Comparison of ENCODE assay signal across 8 cellular contexts in genomic region chr12:27975222-27976136, GRCh38. TPM values are rescaled to one million over a fixed set of nuclear protein-coding genes. Genes with fewer than 3 reads are reported as not detected.
DNase-seq lines count a peak whose midpoint lies in the region; ATAC-seq and TF ChIP-seq lines count a peak whose summit lies in the region.

No MANE protein-coding gene starts in this region.

- DNase-seq in AG08396 (ENCODE audit: low spot score) = peak; percentile 70
- DNase-seq in HuH-7.5 (ENCODE audit: low spot score) = peak; percentile 52
- DNase-seq in coronary artery (ENCODE audit: low spot score) = no peak
- peak; percentile 57 for DNase-seq in myocyte (ENCODE audit: low read depth)
- no peak for DNase-seq in UCSD-AML1 (lab: John Stamatoyannopoulos, UW; ENCODE audit: unreplicated experiment)
- no peak for DNase-seq in substantia nigra (lab: John Stamatoyannopoulos, UW)
- no peak for DNase-seq in central memory CD4-positive, alpha-beta T cell

- no peak overlapping the region for H3K27ac ChIP-seq in coronary artery
- H3K27ac ChIP-seq in substantia nigra (ENCODE audit: low read depth, low read length, poor library complexity, severe bottlenecking) = no peak overlapping the region

- H3K4me3 ChIP-seq in coronary artery = peak overlapping the region; percentile 67

- no peak for TF ChIP-seq CTCF in coronary artery (IDR thresholded peaks at IDR 0.05)

- ATAC-seq in GM19463 (IDR thresholded peaks at IDR 0.05; ENCODE audit: unreplicated experiment) = no peak

RNA-seq across cellular contexts. Expression of gene PTHLH, which starts 2.9 kb away (rescaled TPM):
- total RNA-seq in myocyte = 1.3 and 3.3 TPM in 2 replicates
- polyA plus RNA-seq in myocyte (2012) = 3.9 TPM

Comparison
In these comparisons a context has a peak if more than half of its experiments do, and no peak if none do; other contexts are left out.
1. DNase-seq: peak in AG08396 (single experiment), HuH-7.5 (single experiment) and myocyte (single experiment); none in coronary artery (single experiment), UCSD-AML1 (single experiment), substantia nigra (0 of 49) and central memory CD4-positive, alpha-beta T cell (single experiment).